11 cellular contexts compared by ENCODE assay signal in the genomic region with DNA sequence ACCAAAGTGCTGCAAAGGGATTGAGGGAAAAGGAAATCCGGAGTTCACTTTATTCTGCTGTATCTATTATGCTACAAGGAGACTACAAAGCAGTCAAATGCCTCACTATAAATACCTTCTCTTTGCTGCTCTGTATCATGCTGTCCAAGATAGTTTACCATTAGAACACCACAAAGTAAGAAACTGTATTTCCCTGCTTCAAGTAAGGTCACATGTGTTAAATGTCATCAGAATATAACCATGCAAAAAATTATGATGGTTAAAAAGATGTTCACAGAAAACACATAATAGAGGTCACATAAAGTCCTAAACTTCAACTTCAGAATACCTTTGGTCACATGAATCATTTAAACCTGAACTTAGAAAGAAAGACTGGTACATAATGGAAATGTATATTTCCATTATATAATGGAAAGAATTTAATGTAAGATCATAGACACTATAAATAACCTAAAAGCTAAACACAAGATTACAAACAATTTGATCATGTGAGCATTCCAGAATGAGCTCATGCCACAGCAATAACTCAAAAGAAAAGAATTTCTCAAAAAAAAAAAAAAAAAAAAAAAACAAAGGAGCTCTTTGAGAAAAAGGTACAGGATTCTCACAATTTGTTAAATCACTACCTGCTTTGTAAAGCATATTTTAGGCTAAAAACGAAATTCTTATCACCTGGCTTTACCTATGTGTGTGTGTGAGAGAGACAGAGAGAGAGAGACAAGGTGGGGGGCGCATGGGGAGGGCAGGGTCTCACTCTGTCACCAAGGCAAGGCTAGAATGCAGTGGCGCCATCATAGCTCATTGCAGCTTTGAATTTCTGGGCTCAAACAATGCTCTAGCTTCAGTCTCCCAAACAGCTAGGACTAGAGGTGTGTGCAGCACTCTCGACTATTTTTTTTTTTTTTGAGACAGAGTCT. TPM values are rescaled to one million over a fixed set of nuclear protein-coding genes. Genes with fewer than 3 reads are reported as not detected.
A peak's percentile ranks its signal among the peaks of the same experiment; 100 is the strongest.
DNase-seq lines count a peak whose midpoint lies in the region; ATAC-seq, FAIRE-seq and TF ChIP-seq lines count a peak whose summit lies in the region.
"Had no signal": no experiment of that assay in that cellular context is flagged by ENCODE, and none has a peak within 500 bp of the region (broad histone marks: within the 10 kb centered on the region; RNA-seq: fewer than 3 reads in every experiment).

No MANE protein-coding gene starts in this region.

- POLR2A ChIA-PET in OCI-LY7 (lab: Charles Lee), result interaction anchor here (0.6 to 1.0 kb wide), 4 partner anchors 11 to 1104 kb away, joined by 3 to 7 read pairs (median 4); no protein-coding TSS in a partner anchor

- H2AFZ ChIP-seq in OCI-LY7 (ENCODE audit: low read length), result no peak overlapping the region

- CTCF ChIA-PET in OCI-LY7 (lab: Charles Lee; ENCODE audit: unreplicated experiment), result no interaction called here

- no TSS peak for BruUV-seq in OCI-LY7 (replicated peaks; lab: Mats Ljungman, UMichigan)

- intact Hi-C loops in pancreas (cut with DNase I) (no loop called here), OCI-LY7 (cut with micrococcal nuclease; ENCODE audit: unreplicated experiment) (no loop called here), prostate gland (cut with DNase I) (no loop called here)

- H4K20me1 ChIP-seq in OCI-LY7 (ENCODE audit: insufficient read depth, low read length), result no peaks in the 10 kb centered on the region
- H4K20me1 ChIP-seq: BLaER1 had no signal

- no peaks in the 10 kb centered on the region for H3K9me3 ChIP-seq in adipocyte (ENCODE audit: control insufficient read depth, low read length)
- no peaks in the 10 kb centered on the region for H3K9me3 ChIP-seq in pancreas
- no peaks in the 10 kb centered on the region for H3K9me3 ChIP-seq in OCI-LY7 (ENCODE audit: low read length)
- no peaks in the 10 kb centered on the region for H3K9me3 ChIP-seq in prostate gland
- H3K9me3 ChIP-seq: BLaER1, Peyer's patch had no signal

- H3K4me1 ChIP-seq in adipocyte (ENCODE audit: control insufficient read depth, insufficient read depth, low read length), result peaks cover 73% of the 10 kb centered on the region
- peaks cover 8 to 39% (median 26%) of the 10 kb centered on the region in 3 donors for H3K4me1 ChIP-seq in pancreas
- no peaks in the 10 kb centered on the region for H3K4me1 ChIP-seq in OCI-LY7 (ENCODE audit: insufficient read depth, low read length, poor library complexity, severe bottlenecking)
- H3K4me1 ChIP-seq in prostate gland (replicated peaks), result no peaks in the 10 kb centered on the region
- H3K4me1 ChIP-seq: BLaER1 had no signal

- H3K36me3 ChIP-seq in adipocyte (ENCODE audit: control insufficient read depth, insufficient read depth, low read length, severe bottlenecking), result no peaks in the 10 kb centered on the region
- no peaks in the 10 kb centered on the region for H3K36me3 ChIP-seq in pancreas
- no peaks in the 10 kb centered on the region for H3K36me3 ChIP-seq in OCI-LY7 (ENCODE audit: insufficient read depth, low read length)
- no peaks in the 10 kb centered on the region for H3K36me3 ChIP-seq in prostate gland
- H3K36me3 ChIP-seq: BLaER1, Peyer's patch had no signal

- no peak overlapping the region for H3K9ac ChIP-seq in adipocyte (ENCODE audit: low read length)
- H3K9ac ChIP-seq: BLaER1 had no signal

- no peaks in the 10 kb centered on the region for H3K9me2 ChIP-seq in OCI-LY7 (ENCODE audit: insufficient read depth, low read length)

- no peak for TF ChIP-seq POLR2A in prostate gland (IDR thresholded peaks at IDR 0.05)

- TF ChIP-seq CTCF in fibroblast of mammary gland (conservative IDR thresholded peaks at IDR 0.05; ENCODE audit: control insufficient read depth, insufficient read depth, low read depth, low read length) (no peak), pancreas (IDR thresholded peaks at IDR 0.05) (no peak), OCI-LY7 (conservative IDR thresholded peaks at IDR 0.05; ENCODE audit: low read length) (no peak), prostate gland (IDR thresholded peaks at IDR 0.05) (no peak)

- peak; percentile 43 for DNase-seq in AG20443 (ENCODE audit: low spot score)
- peak; percentile 78 for DNase-seq in adipocyte (ENCODE audit: low read depth)
- DNase-seq in fibroblast of mammary gland (ENCODE audit: low read depth), result peak; percentile 51
- DNase-seq in pancreas, result no peak
- no peak for DNase-seq in OCI-LY7 (ENCODE audit: low spot score)
- DNase-seq in prostate gland (ENCODE audit: low spot score), result no peak
- DNase-seq in UCSD-AML1 (lab: John Stamatoyannopoulos, UW; ENCODE audit: unreplicated experiment), result no peak
- DNase-seq in NCI-H2196 (lab: John Stamatoyannopoulos, UW; ENCODE audit: unreplicated experiment), result no peak
- DNase-seq: NCI-H1930, Peyer's patch had no signal

- H3K4me2 ChIP-seq in OCI-LY7 (ENCODE audit: low read length), result no peak overlapping the region
- H3K4me2 ChIP-seq: BLaER1 had no signal

- H3K27ac ChIP-seq in pancreas (peak overlapping the region in 2 of 4 donors; percentile 24 to 55), OCI-LY7 (ENCODE audit: low read depth, low read length, poor library complexity, severe bottlenecking) (no peak overlapping the region), prostate gland (no peak overlapping the region)
- H3K27ac ChIP-seq: BLaER1 had no signal

- FAIRE-seq in pancreas (lab: Jason Lieb, UNC), result peak; percentile 45

- no peaks in the 10 kb centered on the region for H3K79me2 ChIP-seq in OCI-LY7 (ENCODE audit: insufficient read depth, low read depth, low read length)

- H3K27me3 ChIP-seq in adipocyte (replicated peaks; ENCODE audit: control insufficient read depth, insufficient read depth, low read length), result no peaks in the 10 kb centered on the region
- no peaks in the 10 kb centered on the region for H3K27me3 ChIP-seq in pancreas
- no peaks in the 10 kb centered on the region for H3K27me3 ChIP-seq in prostate gland (replicated peaks; ENCODE audit: insufficient read depth)
- H3K27me3 ChIP-seq: BLaER1, Peyer's patch had no signal

- WGBS in pancreas, 2 donors, result 62 to 72% methylated on average over 5 of the region's 5 CpGs
- WGBS in prostate gland, result 66% methylated on average over 5 of the region's 5 CpGs

- peak in 1 of 4 donors; percentile 29 for ATAC-seq in pancreas

- peak overlapping the region; percentile 10 for H3K4me3 ChIP-seq in adipocyte (ENCODE audit: low read length)
- no peak overlapping the region for H3K4me3 ChIP-seq in fibroblast of mammary gland (ENCODE audit: control insufficient read depth, low read depth, low read length)
- H3K4me3 ChIP-seq in pancreas, result no peak overlapping the region
- H3K4me3 ChIP-seq in OCI-LY7 (ENCODE audit: low read depth, low read length, poor library complexity, severe bottlenecking), result no peak overlapping the region
- no peak overlapping the region for H3K4me3 ChIP-seq in prostate gland
- H3K4me3 ChIP-seq: BLaER1, Peyer's patch had no signal

RNA-seq across cellular contexts. Expression of gene KIF13A, which starts 58.7 kb away (rescaled TPM):
- total RNA-seq in pancreas (10 to 100 TPM; 11.8 to 18.1 (median 12.5) TPM), OCI-LY7 (2022) (0.30 TPM in 1 of 2 replicates, not detected in the other), prostate gland (10 to 100 TPM; 36.8 to 57.5 TPM)
- polyA plus RNA-seq in pancreas, result 10 to 100 TPM in 1 of 2 donors, 1 to 10 TPM in 1; 7.3 to 16.2 TPM
- total RNA-seq in OCI-LY7 (2014; rRNA removed; shearing (Covaris generic)), result 1.5 and 2.3 TPM in 2 replicates

Comparison
In these comparisons a context has a peak if more than half of its experiments do, and no peak if none do; other contexts are left out.
1. DNase-seq: peak in AG20443 (single experiment), adipocyte (single experiment) and fibroblast of mammary gland (single experiment); none in pancreas (0 of 6), OCI-LY7 (single experiment), prostate gland (single experiment), UCSD-AML1 (single experiment) and NCI-H2196 (single experiment).